Comparison of ENCODE assay signal across 24 cellular contexts in genomic region chr7:29434405-29434804, GRCh38.
DNase-seq lines count a peak whose midpoint lies in the region; ATAC-seq and TF ChIP-seq lines count a peak whose summit lies in the region.
"Had no signal": no experiment of that assay in that cellular context is flagged by ENCODE, and none has a peak within 500 bp of the region (broad histone marks: within the 10 kb centered on the region; RNA-seq: fewer than 3 reads in every experiment).

No MANE protein-coding gene starts in this region.

- no peaks in the 10 kb centered on the region for H3K9me2 ChIP-seq in MM.1S (replicated peaks; ENCODE audit: insufficient read depth, low read length)

- 72 to 79% (median 76%) methylated on average over 2 of the region's 2 CpGs for WGBS in heart left ventricle, 4 donors

- H2AFZ ChIP-seq in MM.1S (ENCODE audit: low read length), result peak overlapping the region; percentile 3; the same call in 1 of the 2 replicates

- no peak overlapping the region for H3K4me3 ChIP-seq in heart left ventricle
- H3K4me3 ChIP-seq in MM.1S (ENCODE audit: low read length), result no peak overlapping the region
- H3K4me3 ChIP-seq in fibroblast of pulmonary artery (replicated peaks; ENCODE audit: low read depth, low read length), result no peak overlapping the region
- H3K4me3 ChIP-seq: A549, BLaER1, SK-N-MC had no signal

- no peaks in the 10 kb centered on the region for H3K9me3 Mint-ChIP-seq in stimulated activated effector memory CD8-positive, alpha-beta T cell treated with anti-CD3 and anti-CD28 coated beads, Interleukin-12 subunit alpha, Interleukin-12 subunit beta, amount 100 ng/mL, for 72 hours
- H3K9me3 Mint-ChIP-seq: CD4-positive, alpha-beta memory T cell; HFFc6 had no signal

- TF ChIP-seq CTCF in heart left ventricle (IDR thresholded peaks at IDR 0.05) (no peak), MM.1S (IDR thresholded peaks at IDR 0.05; ENCODE audit: low read length) (no peak), fibroblast of pulmonary artery (IDR thresholded peaks at IDR 0.05; ENCODE audit: low read length, missing control alignments) (no peak)

- no peak overlapping the region for H3K27ac ChIP-seq in heart left ventricle
- H3K27ac ChIP-seq in MM.1S (ENCODE audit: low read length), result no peak overlapping the region
- H3K27ac ChIP-seq: A549, BLaER1, HL-60, SK-N-MC had no signal

- H3K27ac Mint-ChIP-seq in stimulated activated effector memory CD8-positive, alpha-beta T cell treated with anti-CD3 and anti-CD28 coated beads, Interleukin-12 subunit alpha, Interleukin-12 subunit beta, amount 100 ng/mL, for 72 hours, result peak overlapping the region; percentile 43
- H3K27ac Mint-ChIP-seq: CD4-positive, alpha-beta memory T cell; HFFc6 had no signal

- H4K20me1 ChIP-seq in MM.1S (ENCODE audit: insufficient read depth, low read length), result no peaks in the 10 kb centered on the region
- H4K20me1 ChIP-seq: BLaER1 had no signal

- H3K9ac ChIP-seq in MM.1S (ENCODE audit: low read length), result no peak overlapping the region
- H3K9ac ChIP-seq: BLaER1 had no signal

- peak in 3 of 4 donors; percentile 18 to 45 (median 35) for ATAC-seq in heart left ventricle
- ATAC-seq in stimulated activated effector memory CD8-positive, alpha-beta T cell treated with anti-CD3 and anti-CD28 coated beads, Interleukin-12 subunit alpha, Interleukin-12 subunit beta, amount 100 ng/mL, for 72 hours, result no peak
- no peak for ATAC-seq in HG03159 (IDR thresholded peaks at IDR 0.05; ENCODE audit: unreplicated experiment)
- ATAC-seq: A549 had no signal

- H3K36me3 Mint-ChIP-seq in stimulated activated effector memory CD8-positive, alpha-beta T cell treated with anti-CD3 and anti-CD28 coated beads, Interleukin-12 subunit alpha, Interleukin-12 subunit beta, amount 100 ng/mL, for 72 hours, result no peaks in the 10 kb centered on the region
- H3K36me3 Mint-ChIP-seq: CD4-positive, alpha-beta memory T cell had no signal

- H3K27me3 ChIP-seq in heart left ventricle (no peaks in the 10 kb centered on the region), MM.1S (replicated peaks; ENCODE audit: insufficient read depth, low read length) (no peaks in the 10 kb centered on the region)
- H3K27me3 ChIP-seq: BLaER1 had no signal

- no peaks in the 10 kb centered on the region for H3F3A ChIP-seq in MM.1S (ENCODE audit: insufficient read depth, low read length)

- H3K4me1 ChIP-seq in heart left ventricle (peaks cover 0 to 5% (median 0%) of the 10 kb centered on the region in 12 donors), MM.1S (ENCODE audit: low read length) (peaks cover 10% of the 10 kb centered on the region)
- H3K4me1 ChIP-seq: A549 had no signal

- DNase-seq in heart left ventricle (no peak), cardiac septum (ENCODE audit: low spot score) (no peak), MM.1S (no peak), fibroblast of pulmonary artery (ENCODE audit: low read depth) (peak; percentile 4), activated gamma-delta T cell treated with Interleukin-2 at 50 U/mL for 16 hours (no peak)
- DNase-seq in stimulated activated effector memory CD8-positive, alpha-beta T cell treated with anti-CD3 and anti-CD28 coated beads, Interleukin-12 subunit alpha, Interleukin-12 subunit beta, amount 100 ng/mL, for 72 hours (ENCODE audit: low spot score in 2 of 2), result no peak
- DNase-seq in activated effector memory CD4-positive, alpha-beta T cell treated with Interleukin-2 at 50 U/mL for 16 hours, result no peak
- DNase-seq: Calu3; CD4-positive, alpha-beta memory T cell; DMS79 treated with DMSO at 0.1 percent for 48 hours; HFFc6; NCI-H1048; NCI-H1436; NCI-H1930; NCI-H2171; NCI-H446; NCI-H526 treated with DMSO at 0.1 percent for 48 hours; NK-92 treated with Interleukin-12 subunit alpha and Interleukin-12 subunit beta, amount 100 ng/mL, for 24 hours; Right ventricle myocardium superior had no signal

- H3K4me2 ChIP-seq in MM.1S (ENCODE audit: low read depth, low read length), result peak overlapping the region; percentile 46
- H3K4me2 ChIP-seq: A549, BLaER1 had no signal

- no peaks in the 10 kb centered on the region for H3K9me3 ChIP-seq in heart left ventricle
- no peaks in the 10 kb centered on the region for H3K9me3 ChIP-seq in MM.1S (replicated peaks; ENCODE audit: insufficient read depth, low read length)
- H3K9me3 ChIP-seq: A549, BLaER1 had no signal

- TF ChIP-seq POLR2A in heart left ventricle (IDR thresholded peaks at IDR 0.05), result no peak

- H3K4me3 Mint-ChIP-seq in stimulated activated effector memory CD8-positive, alpha-beta T cell treated with anti-CD3 and anti-CD28 coated beads, Interleukin-12 subunit alpha, Interleukin-12 subunit beta, amount 100 ng/mL, for 72 hours, result no peak overlapping the region
- H3K4me3 Mint-ChIP-seq: CD4-positive, alpha-beta memory T cell; HFFc6 had no signal

- no peaks in the 10 kb centered on the region for H3K36me3 ChIP-seq in heart left ventricle
- H3K36me3 ChIP-seq in MM.1S (replicated peaks; ENCODE audit: insufficient read depth, low read length), result no peaks in the 10 kb centered on the region
- H3K36me3 ChIP-seq: BLaER1 had no signal

- peaks cover 9% of the 10 kb centered on the region for H3K4me1 Mint-ChIP-seq in stimulated activated effector memory CD8-positive, alpha-beta T cell treated with anti-CD3 and anti-CD28 coated beads, Interleukin-12 subunit alpha, Interleukin-12 subunit beta, amount 100 ng/mL, for 72 hours
- H3K4me1 Mint-ChIP-seq: CD4-positive, alpha-beta memory T cell had no signal

- H3K79me2 ChIP-seq in MM.1S (ENCODE audit: low read length), result no peaks in the 10 kb centered on the region

- intact Hi-C loops in heart left ventricle (cut with DNase I), result no loop called here
- intact Hi-C loops in cardiac septum (cut with DNase I), result no loop called here

Comparison
In these comparisons a context has a peak if more than half of its experiments do, and no peak if none do; other contexts are left out.
1. ATAC-seq: peak in heart left ventricle (3 of 4); none in stimulated activated effector memory CD8-positive, alpha-beta T cell treated with anti-CD3 and anti-CD28 coated beads, Interleukin-12 subunit alpha, Interleukin-12 subunit beta, amount 100 ng/mL, for 72 hours (single experiment) and HG03159 (single experiment).